In the genomic region with DNA sequence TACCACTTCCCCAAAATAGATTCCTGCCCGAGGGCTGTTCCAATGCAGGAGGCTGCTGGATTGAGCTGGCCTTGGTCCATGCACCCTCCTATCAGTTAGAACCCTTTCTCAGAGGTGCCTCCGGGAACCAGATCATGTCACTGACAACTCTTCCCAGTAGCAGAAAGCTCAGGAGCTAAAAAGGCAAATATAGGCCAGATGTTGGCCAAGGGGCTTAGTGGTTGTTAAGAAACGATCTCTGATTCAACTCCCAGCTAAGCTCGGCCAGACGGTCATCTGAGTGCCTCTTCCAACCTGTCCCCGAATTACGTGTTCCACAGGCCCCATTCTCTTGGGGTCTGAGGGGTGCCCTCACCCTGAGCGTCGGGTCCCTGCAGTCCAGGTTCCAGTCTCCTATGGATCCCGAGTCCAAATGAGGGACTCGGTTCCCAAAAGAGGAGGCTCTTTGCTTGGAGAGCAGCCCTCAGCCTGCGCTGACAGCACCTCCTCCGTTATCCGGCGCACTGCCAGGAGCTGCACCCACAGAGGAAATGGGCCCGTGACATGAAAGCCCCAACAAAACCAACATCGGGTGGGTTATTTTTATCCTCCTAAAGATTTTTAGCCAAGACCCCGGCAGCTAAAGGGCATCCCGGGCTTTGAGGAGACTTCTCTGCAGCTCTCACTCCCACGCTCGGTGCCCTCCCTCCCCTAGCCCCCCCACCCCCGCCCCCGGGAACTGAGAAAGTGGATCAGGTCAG, we compare ENCODE assay signal across 9 cellular contexts.
DNase-seq lines count a peak whose midpoint lies in the region; ATAC-seq and TF ChIP-seq lines count a peak whose summit lies in the region.
"Had no signal": no experiment of that assay in that cellular context is flagged by ENCODE, and none has a peak within 500 bp of the region (broad histone marks: within the 10 kb centered on the region; RNA-seq: fewer than 3 reads in every experiment).

No MANE protein-coding gene starts in this region.

- H3K36me3 ChIP-seq in gastroesophageal sphincter (no peaks in the 10 kb centered on the region), tibial nerve (no peaks in the 10 kb centered on the region)

- H3K9me3 Mint-ChIP-seq in activated CD8-positive, alpha-beta memory T cell treated with anti-CD3 and anti-CD28 coated beads, Interleukin-2, amount 10 ng/mL, durations not matched to agents 7 days and 5 days (ENCODE audit: low read depth): no peaks in the 10 kb centered on the region
- no peaks in the 10 kb centered on the region for H3K9me3 Mint-ChIP-seq in stimulated activated naive CD8-positive, alpha-beta T cell treated with anti-CD3 and anti-CD28 coated beads, Interleukin-15, Interleukin-2, amounts not matched to agents 100 ng/mL and 50 ng/mL, for 24 hours

- peaks cover 18% of the 10 kb centered on the region for H3K27me3 Mint-ChIP-seq in activated CD8-positive, alpha-beta memory T cell treated with anti-CD3 and anti-CD28 coated beads, Interleukin-2, amount 10 ng/mL, durations not matched to agents 7 days and 5 days
- peaks cover 9% of the 10 kb centered on the region for H3K27me3 Mint-ChIP-seq in stimulated activated naive CD8-positive, alpha-beta T cell treated with anti-CD3 and anti-CD28 coated beads, Interleukin-15, Interleukin-2, amounts not matched to agents 100 ng/mL and 50 ng/mL, for 24 hours

- ATAC-seq in HG03432 (IDR thresholded peaks at IDR 0.05; ENCODE audit: unreplicated experiment): peak; percentile 30
- peak; percentile 73 for ATAC-seq in activated CD8-positive, alpha-beta memory T cell treated with anti-CD3 and anti-CD28 coated beads, Interleukin-2, amount 10 ng/mL, durations not matched to agents 7 days and 5 days
- ATAC-seq in gastroesophageal sphincter: no peak
- ATAC-seq in HG03457 (IDR thresholded peaks at IDR 0.05; ENCODE audit: unreplicated experiment): no peak

- WGBS in gastroesophageal sphincter (ENCODE audit: low coverage in 1 of 2), 2 donors: 53 to 60% methylated on average over 4 to 15 of the region's 23 CpGs
- WGBS in tibial nerve, 2 donors: 46 to 48% methylated on average over 23 of the region's 23 CpGs

- H3K4me1 Mint-ChIP-seq in activated CD8-positive, alpha-beta memory T cell treated with anti-CD3 and anti-CD28 coated beads, Interleukin-2, amount 10 ng/mL, durations not matched to agents 7 days and 5 days: peaks cover 28% of the 10 kb centered on the region
- H3K4me1 Mint-ChIP-seq in stimulated activated naive CD8-positive, alpha-beta T cell treated with anti-CD3 and anti-CD28 coated beads, Interleukin-15, Interleukin-2, amounts not matched to agents 100 ng/mL and 50 ng/mL, for 24 hours (ENCODE audit: low read depth): peaks cover 65% of the 10 kb centered on the region

- no peak for TF ChIP-seq CTCF in AG10803 (conservative IDR thresholded peaks at IDR 0.05; ENCODE audit: low read length)
- TF ChIP-seq CTCF in gastroesophageal sphincter (IDR thresholded peaks at IDR 0.05): no peak
- TF ChIP-seq CTCF in tibial nerve (IDR thresholded peaks at IDR 0.05): no peak

- CTCF ChIA-PET in activated CD8-positive, alpha-beta memory T cell treated with anti-CD3 and anti-CD28 coated beads, Interleukin-2, amount 10 ng/mL, durations not matched to agents 7 days and 5 days (lab: Charles Lee): interaction anchor here (1.4 kb wide), 1 partner anchor 30 kb away, joined by 4 read pairs; no protein-coding TSS in a partner anchor

- DNase-seq in AG10803 (ENCODE audit: low read depth): peak; percentile 27
- DNase-seq in activated CD8-positive, alpha-beta memory T cell treated with anti-CD3 and anti-CD28 coated beads, Interleukin-2, amount 10 ng/mL, durations not matched to agents 7 days and 5 days: peak; percentile 75
- peak; percentile 28 for DNase-seq in hepatic stellate cell (ENCODE audit: low spot score)
- no peak for DNase-seq in tibial nerve (ENCODE audit: low spot score in 2 of 2)

- no peaks in the 10 kb centered on the region for H3K36me3 Mint-ChIP-seq in activated CD8-positive, alpha-beta memory T cell treated with anti-CD3 and anti-CD28 coated beads, Interleukin-2, amount 10 ng/mL, durations not matched to agents 7 days and 5 days
- H3K36me3 Mint-ChIP-seq in stimulated activated naive CD8-positive, alpha-beta T cell treated with anti-CD3 and anti-CD28 coated beads, Interleukin-15, Interleukin-2, amounts not matched to agents 100 ng/mL and 50 ng/mL, for 24 hours (ENCODE audit: low read depth): no peaks in the 10 kb centered on the region

- H3K4me3 ChIP-seq in AG10803 (ENCODE audit: low read length) (no peak overlapping the region), gastroesophageal sphincter (peak overlapping the region in 1 of 2 donors; percentile 14), tibial nerve (no peak overlapping the region)
- H3K4me3 ChIP-seq: SK-N-MC had no signal

- no peak overlapping the region for H3K4me3 Mint-ChIP-seq in activated CD8-positive, alpha-beta memory T cell treated with anti-CD3 and anti-CD28 coated beads, Interleukin-2, amount 10 ng/mL, durations not matched to agents 7 days and 5 days
- H3K4me3 Mint-ChIP-seq in stimulated activated naive CD8-positive, alpha-beta T cell treated with anti-CD3 and anti-CD28 coated beads, Interleukin-15, Interleukin-2, amounts not matched to agents 100 ng/mL and 50 ng/mL, for 24 hours: peak overlapping the region; percentile 67

- H3K27ac ChIP-seq in gastroesophageal sphincter (no peak overlapping the region), tibial nerve (no peak overlapping the region)
- H3K27ac ChIP-seq: SK-N-MC had no signal

- H3K9me3 ChIP-seq in gastroesophageal sphincter (no peaks in the 10 kb centered on the region), tibial nerve (no peaks in the 10 kb centered on the region)

- TF ChIP-seq POLR2A in gastroesophageal sphincter (IDR thresholded peaks at IDR 0.05) (no peak), tibial nerve (IDR thresholded peaks at IDR 0.05) (no peak)

- H3K27me3 ChIP-seq in gastroesophageal sphincter (no peaks in the 10 kb centered on the region), tibial nerve (no peaks in the 10 kb centered on the region)

- H3K27ac Mint-ChIP-seq in activated CD8-positive, alpha-beta memory T cell treated with anti-CD3 and anti-CD28 coated beads, Interleukin-2, amount 10 ng/mL, durations not matched to agents 7 days and 5 days: peak overlapping the region; percentile 8
- peak overlapping the region; percentile 41 for H3K27ac Mint-ChIP-seq in stimulated activated naive CD8-positive, alpha-beta T cell treated with anti-CD3 and anti-CD28 coated beads, Interleukin-15, Interleukin-2, amounts not matched to agents 100 ng/mL and 50 ng/mL, for 24 hours

- TF ChIP-seq EP300 in gastroesophageal sphincter (IDR thresholded peaks at IDR 0.05) (no peak), tibial nerve (IDR thresholded peaks at IDR 0.05) (no peak)

- peaks cover 0 to 16% (median 0%) of the 10 kb centered on the region in 3 donors for H3K4me1 ChIP-seq in gastroesophageal sphincter
- H3K4me1 ChIP-seq in tibial nerve: peaks cover 0 to 24% (median 10%) of the 10 kb centered on the region in 4 donors

Comparison
In these comparisons a context has a peak if more than half of its experiments do, and no peak if none do; other contexts are left out.
1. DNase-seq: peak in AG10803 (single experiment), activated CD8-positive, alpha-beta memory T cell treated with anti-CD3 and anti-CD28 coated beads, Interleukin-2, amount 10 ng/mL, durations not matched to agents 7 days and 5 days (single experiment) and hepatic stellate cell (single experiment); none in tibial nerve (0 of 2).
2. ATAC-seq: peak in HG03432 (single experiment) and activated CD8-positive, alpha-beta memory T cell treated with anti-CD3 and anti-CD28 coated beads, Interleukin-2, amount 10 ng/mL, durations not matched to agents 7 days and 5 days (single experiment); none in gastroesophageal sphincter (single experiment) and HG03457 (single experiment).